Comparison of ENCODE assay signal across 1 cellular context in genomic region chr7:135428011-135428410, GRCh38.
TF ChIP-seq lines count a peak whose summit lies in the region.

No MANE protein-coding gene starts in this region.

TF ChIP-seq in GM23338, 12 proteins besides CTCF, POLR2A, EP300 and RAD21 (continued from another document):
- TF ChIP-seq, protein P1, sequence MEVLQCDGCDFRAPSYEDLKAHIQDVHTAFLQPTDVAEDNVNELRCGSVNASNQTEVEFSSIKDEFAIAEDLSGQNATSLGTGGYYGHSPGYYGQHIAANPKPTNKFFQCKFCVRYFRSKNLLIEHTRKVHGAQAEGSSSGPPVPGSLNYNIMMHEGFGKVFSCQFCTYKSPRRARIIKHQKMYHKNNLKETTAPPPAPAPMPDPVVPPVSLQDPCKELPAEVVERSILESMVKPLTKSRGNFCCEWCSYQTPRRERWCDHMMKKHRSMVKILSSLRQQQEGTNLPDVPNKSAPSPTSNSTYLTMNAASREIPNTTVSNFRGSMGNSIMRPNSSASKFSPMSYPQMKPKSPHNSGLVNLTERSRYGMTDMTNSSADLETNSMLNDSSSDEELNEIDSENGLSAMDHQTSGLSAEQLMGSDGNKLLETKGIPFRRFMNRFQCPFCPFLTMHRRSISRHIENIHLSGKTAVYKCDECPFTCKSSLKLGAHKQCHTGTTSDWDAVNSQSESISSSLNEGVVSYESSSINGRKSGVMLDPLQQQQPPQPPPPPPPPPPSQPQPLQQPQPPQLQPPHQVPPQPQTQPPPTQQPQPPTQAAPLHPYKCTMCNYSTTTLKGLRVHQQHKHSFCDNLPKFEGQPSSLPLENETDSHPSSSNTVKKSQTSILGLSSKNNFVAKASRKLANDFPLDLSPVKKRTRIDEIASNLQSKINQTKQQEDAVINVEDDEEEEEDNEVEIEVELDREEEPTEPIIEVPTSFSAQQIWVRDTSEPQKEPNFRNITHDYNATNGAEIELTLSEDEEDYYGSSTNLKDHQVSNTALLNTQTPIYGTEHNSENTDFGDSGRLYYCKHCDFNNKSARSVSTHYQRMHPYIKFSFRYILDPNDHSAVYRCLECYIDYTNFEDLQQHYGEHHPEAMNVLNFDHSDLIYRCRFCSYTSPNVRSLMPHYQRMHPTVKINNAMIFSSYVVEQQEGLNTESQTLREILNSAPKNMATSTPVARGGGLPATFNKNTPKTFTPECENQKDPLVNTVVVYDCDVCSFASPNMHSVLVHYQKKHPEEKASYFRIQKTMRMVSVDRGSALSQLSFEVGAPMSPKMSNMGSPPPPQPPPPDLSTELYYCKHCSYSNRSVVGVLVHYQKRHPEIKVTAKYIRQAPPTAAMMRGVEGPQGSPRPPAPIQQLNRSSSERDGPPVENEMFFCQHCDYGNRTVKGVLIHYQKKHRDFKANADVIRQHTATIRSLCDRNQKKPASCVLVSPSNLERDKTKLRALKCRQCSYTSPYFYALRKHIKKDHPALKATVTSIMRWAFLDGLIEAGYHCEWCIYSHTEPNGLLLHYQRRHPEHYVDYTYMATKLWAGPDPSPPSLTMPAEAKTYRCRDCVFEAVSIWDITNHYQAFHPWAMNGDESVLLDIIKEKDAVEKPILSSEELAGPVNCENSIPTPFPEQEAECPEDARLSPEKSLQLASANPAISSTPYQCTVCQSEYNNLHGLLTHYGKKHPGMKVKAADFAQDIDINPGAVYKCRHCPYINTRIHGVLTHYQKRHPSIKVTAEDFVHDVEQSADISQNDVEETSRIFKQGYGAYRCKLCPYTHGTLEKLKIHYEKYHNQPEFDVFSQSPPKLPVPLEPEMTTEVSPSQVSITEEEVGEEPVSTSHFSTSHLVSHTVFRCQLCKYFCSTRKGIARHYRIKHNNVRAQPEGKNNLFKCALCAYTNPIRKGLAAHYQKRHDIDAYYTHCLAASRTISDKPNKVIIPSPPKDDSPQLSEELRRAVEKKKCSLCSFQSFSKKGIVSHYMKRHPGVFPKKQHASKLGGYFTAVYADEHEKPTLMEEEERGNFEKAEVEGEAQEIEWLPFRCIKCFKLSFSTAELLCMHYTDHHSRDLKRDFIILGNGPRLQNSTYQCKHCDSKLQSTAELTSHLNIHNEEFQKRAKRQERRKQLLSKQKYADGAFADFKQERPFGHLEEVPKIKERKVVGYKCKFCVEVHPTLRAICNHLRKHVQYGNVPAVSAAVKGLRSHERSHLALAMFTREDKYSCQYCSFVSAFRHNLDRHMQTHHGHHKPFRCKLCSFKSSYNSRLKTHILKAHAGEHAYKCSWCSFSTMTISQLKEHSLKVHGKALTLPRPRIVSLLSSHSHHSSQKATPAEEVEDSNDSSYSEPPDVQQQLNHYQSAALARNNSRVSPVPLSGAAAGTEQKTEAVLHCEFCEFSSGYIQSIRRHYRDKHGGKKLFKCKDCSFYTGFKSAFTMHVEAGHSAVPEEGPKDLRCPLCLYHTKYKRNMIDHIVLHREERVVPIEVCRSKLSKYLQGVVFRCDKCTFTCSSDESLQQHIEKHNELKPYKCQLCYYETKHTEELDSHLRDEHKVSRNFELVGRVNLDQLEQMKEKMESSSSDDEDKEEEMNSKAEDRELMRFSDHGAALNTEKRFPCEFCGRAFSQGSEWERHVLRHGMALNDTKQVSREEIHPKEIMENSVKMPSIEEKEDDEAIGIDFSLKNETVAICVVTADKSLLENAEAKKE (CRISPR knock-in tag; IDR thresholded peaks at IDR 0.05) = no peak
- TF ChIP-seq, protein P2, sequence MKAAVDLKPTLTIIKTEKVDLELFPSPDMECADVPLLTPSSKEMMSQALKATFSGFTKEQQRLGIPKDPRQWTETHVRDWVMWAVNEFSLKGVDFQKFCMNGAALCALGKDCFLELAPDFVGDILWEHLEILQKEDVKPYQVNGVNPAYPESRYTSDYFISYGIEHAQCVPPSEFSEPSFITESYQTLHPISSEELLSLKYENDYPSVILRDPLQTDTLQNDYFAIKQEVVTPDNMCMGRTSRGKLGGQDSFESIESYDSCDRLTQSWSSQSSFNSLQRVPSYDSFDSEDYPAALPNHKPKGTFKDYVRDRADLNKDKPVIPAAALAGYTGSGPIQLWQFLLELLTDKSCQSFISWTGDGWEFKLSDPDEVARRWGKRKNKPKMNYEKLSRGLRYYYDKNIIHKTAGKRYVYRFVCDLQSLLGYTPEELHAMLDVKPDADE (IDR thresholded peaks at IDR 0.05) = no peak
- no peak for TF ChIP-seq EZH2phosphoT487 (IDR thresholded peaks at IDR 0.05; ENCODE audit: unreplicated experiment)
